In genomic region chr3:57544181-57545125, GRCh38 we compare ENCODE assay signal across 1 cellular context.
TF ChIP-seq lines count a peak whose summit lies in the region.

TSS of gene DNAH12 (minus strand) at chr3:57544344. CDS start at chr3:57542870, 1,474 bp downstream.

TF ChIP-seq in HepG2, 621 proteins besides CTCF, POLR2A, EP300 and RAD21 (continues in another document):
- TF ChIP-seq NFE2L1 (CRISPR knock-in tag; IDR thresholded peaks at IDR 0.05; ENCODE audit: borderline replicate concordance): no peak
- TF ChIP-seq HNRNPLL (IDR thresholded peaks at IDR 0.05; ENCODE audit: low read depth, low read length, poor library complexity, severe bottlenecking): peak; percentile 55
- no peak for TF ChIP-seq ZBTB8A (CRISPR knock-in tag; IDR thresholded peaks at IDR 0.05; ENCODE audit: borderline replicate concordance, low read depth)
- TF ChIP-seq ZFYVE20 (CRISPR knock-in tag; IDR thresholded peaks at IDR 0.05; ENCODE audit: borderline replicate concordance, low read depth): no peak
- TF ChIP-seq CCAR2 (optimal IDR thresholded peaks at IDR 0.05; ENCODE audit: low read depth, low read length): no peak
- TF ChIP-seq MAFF (IDR thresholded peaks at IDR 0.05; ENCODE audit: low read depth, low read length): peak; percentile 52; the same call in 1 of the 2 replicates
- peak; percentile 81 for TF ChIP-seq RFX1 (IDR thresholded peaks at IDR 0.05)
- TF ChIP-seq ZNF550 (CRISPR knock-in tag; IDR thresholded peaks at IDR 0.05; ENCODE audit: borderline replicate concordance): no peak
- TF ChIP-seq PATZ1 (CRISPR knock-in tag; IDR thresholded peaks at IDR 0.05): peak; percentile 16; the same call in 1 of the 2 replicates
- peak; percentile 33 for TF ChIP-seq ZNF687 (CRISPR knock-in tag; IDR thresholded peaks at IDR 0.05)
- TF ChIP-seq RXRB (CRISPR knock-in tag; IDR thresholded peaks at IDR 0.05; ENCODE audit: borderline replicate concordance): peak; percentile 18; the same call in 1 of the 2 replicates
- TF ChIP-seq NR1H2 (CRISPR knock-in tag; IDR thresholded peaks at IDR 0.05; ENCODE audit: borderline replicate concordance, low read depth): no peak
- no peak for TF ChIP-seq ZNF878 (CRISPR knock-in tag; IDR thresholded peaks at IDR 0.05)
- peak; percentile 92 for TF ChIP-seq TFAP4 (IDR thresholded peaks at IDR 0.05; ENCODE audit: borderline replicate concordance, low read depth)
- TF ChIP-seq BATF2 (CRISPR knock-in tag; IDR thresholded peaks at IDR 0.05): no peak
- TF ChIP-seq HDAC1 (CRISPR knock-in tag; IDR thresholded peaks at IDR 0.05): peak; percentile 34; the same call in 1 of the 2 replicates
- TF ChIP-seq KAT2B (IDR thresholded peaks at IDR 0.05; ENCODE audit: borderline replicate concordance, low read depth, low read length): no peak
- no peak for TF ChIP-seq NFIC (IDR thresholded peaks at IDR 0.05; ENCODE audit: low read length)
- peak; percentile 74 for TF ChIP-seq SAP130 (CRISPR knock-in tag; IDR thresholded peaks at IDR 0.05; ENCODE audit: low read depth)
- TF ChIP-seq SIN3A (IDR thresholded peaks at IDR 0.05; ENCODE audit: borderline replicate concordance, low read depth, low read length): peak; percentile 73; the same call in 1 of the 2 replicates
- TF ChIP-seq PHF21A (CRISPR knock-in tag; IDR thresholded peaks at IDR 0.05): no peak
- TF ChIP-seq ZNF530 (CRISPR knock-in tag; IDR thresholded peaks at IDR 0.05; ENCODE audit: low read depth): no peak
- TF ChIP-seq HOXA7 (CRISPR knock-in tag; IDR thresholded peaks at IDR 0.05): no peak
- TF ChIP-seq ZSCAN20 (CRISPR knock-in tag; IDR thresholded peaks at IDR 0.05; ENCODE audit: borderline replicate concordance): peak; percentile 92; the same call in 1 of the 2 replicates
- 0 out of 2 replicates have a peak, but pooled peaks have one; percentile 49 for TF ChIP-seq ZNF44 (CRISPR knock-in tag; IDR thresholded peaks at IDR 0.05)
- TF ChIP-seq THAP9 (CRISPR knock-in tag; IDR thresholded peaks at IDR 0.05; ENCODE audit: borderline replicate concordance): no peak
- peak; percentile 46; the same call in 1 of the 3 replicates for TF ChIP-seq MXI1 (IDR thresholded peaks at IDR 0.05; ENCODE audit: borderline replicate concordance, low read depth, low read length)
- no peak for TF ChIP-seq GATAD1 (CRISPR knock-in tag; IDR thresholded peaks at IDR 0.05)
- peak; percentile 62; the same call in 1 of the 2 replicates for TF ChIP-seq ARID4A (CRISPR knock-in tag; IDR thresholded peaks at IDR 0.05; ENCODE audit: borderline replicate concordance)
- no peak for TF ChIP-seq ATF2 (CRISPR knock-in tag; IDR thresholded peaks at IDR 0.05)
- TF ChIP-seq PAXIP1 (CRISPR knock-in tag; conservative IDR thresholded peaks at IDR 0.05): no peak
- no peak for TF ChIP-seq MNT (IDR thresholded peaks at IDR 0.05)
- TF ChIP-seq ZBTB1 (CRISPR knock-in tag; IDR thresholded peaks at IDR 0.05; ENCODE audit: borderline replicate concordance): no peak
- no peak for TF ChIP-seq SRSF9 (IDR thresholded peaks at IDR 0.05; ENCODE audit: borderline replicate concordance, insufficient read depth, low read depth, low read length, poor library complexity, severe bottlenecking)
